In the genomic region with DNA sequence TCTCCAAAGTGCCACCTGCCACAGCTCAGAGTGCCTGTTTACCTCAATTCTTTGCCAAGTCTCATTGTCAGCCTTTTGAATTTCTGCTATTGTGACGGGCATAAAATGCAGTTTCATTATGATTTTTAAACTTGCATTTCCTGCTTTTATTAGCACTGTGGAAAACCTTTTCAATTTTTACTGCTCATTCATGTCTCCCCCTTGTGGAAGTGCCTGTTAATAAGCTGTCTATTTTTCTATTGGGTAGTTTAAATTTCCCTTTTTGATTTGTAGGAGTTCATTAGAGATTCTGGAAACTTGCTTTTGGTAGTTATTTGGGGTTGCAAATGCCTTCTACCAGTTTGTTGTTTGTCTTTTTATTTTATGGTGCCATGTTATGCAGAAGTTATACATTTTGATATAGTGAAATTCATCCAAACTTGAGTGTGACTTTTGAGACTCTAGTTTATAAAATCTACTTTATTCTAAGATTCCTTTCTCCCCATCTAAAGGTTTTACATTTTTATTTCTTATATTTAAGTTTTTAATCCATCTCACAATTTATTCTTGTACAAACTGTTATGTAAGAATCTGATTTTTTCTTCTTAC, we compare ENCODE assay signal across 8 cellular contexts. TPM values are rescaled to one million over a fixed set of nuclear protein-coding genes. Genes with fewer than 3 reads are reported as not detected.
A peak's percentile ranks its signal among the peaks of the same experiment; 100 is the strongest.
DNase-seq lines count a peak whose midpoint lies in the region; ATAC-seq, FAIRE-seq and TF ChIP-seq lines count a peak whose summit lies in the region.

No MANE protein-coding gene starts in this region.

- TF ChIP-seq EP300 in A549 (IDR thresholded peaks at IDR 0.05) (no peak), transverse colon (IDR thresholded peaks at IDR 0.05; ENCODE audit: low read depth) (no peak)

- H3K27me3 ChIP-seq in left ventricle myocardium inferior (ENCODE audit: low read depth) = no peaks in the 10 kb centered on the region
- H3K27me3 ChIP-seq in transverse colon = no peaks in the 10 kb centered on the region

- H3K27ac Mint-ChIP-seq in stimulated activated memory B cell treated with anti-CD40 and anti-IgM and Interleukin-4, amounts not matched to agents 10 μg/mL and 1 μg/mL and 100 μg/mL, for 72 hours = no peak overlapping the region

- H3K9me3 Mint-ChIP-seq in stimulated activated memory B cell treated with anti-CD40 and anti-IgM and Interleukin-4, amounts not matched to agents 10 μg/mL and 1 μg/mL and 100 μg/mL, for 72 hours = peaks cover 4% of the 10 kb centered on the region

- DNase-seq in A549 (ENCODE audit: low read depth in 1 of 2, low spot score in 1 of 2) (peak in 1 of 2 experiments; percentile 19), GM12892 (ENCODE audit: insufficient read length) (no peak), left ventricle myocardium inferior (no peak), transverse colon (no peak)
- DNase-seq in activated CD4-positive, CD25-positive, alpha-beta regulatory T cell (lab: John Stamatoyannopoulos, UW) = no peak

- H3K4me1 ChIP-seq in A549 = no peaks in the 10 kb centered on the region
- H3K4me1 ChIP-seq in left ventricle myocardium inferior = peaks cover 9% of the 10 kb centered on the region
- H3K4me1 ChIP-seq in transverse colon = peaks cover 0 to 5% (median 0%) of the 10 kb centered on the region in 4 donors

- peak in 1 of 2 experiments; percentile 27; a peak in 1 of 5 replicates for TF ChIP-seq RAD21 in A549 (conservative IDR thresholded peaks at IDR 0.05 in 1 of 2, IDR thresholded peaks at IDR 0.05 in 1 of 2)

- CTCF ChIA-PET in A549 (lab: Yijun Ruan, JAX) = interaction anchor here (3.8 kb wide), 1 partner anchor 14 kb away, joined by 11 read pairs; no protein-coding TSS in a partner anchor

- intact Hi-C loops in left ventricle myocardium inferior (cut with micrococcal nuclease) (loop anchor here (10.0 kb wide), 1 partner anchor 105 kb away; no protein-coding TSS in a partner anchor), transverse colon (cut with DNase I; ENCODE audit: low total_unique reads) (no loop called here)

- H3K27ac ChIP-seq in A549 (no peak overlapping the region), left ventricle myocardium inferior (replicated peaks) (no peak overlapping the region), transverse colon (no peak overlapping the region)

- ATAC-seq in A549 (no peak), GM19395 (IDR thresholded peaks at IDR 0.05; ENCODE audit: unreplicated experiment) (no peak)
- no peak for ATAC-seq in stimulated activated memory B cell treated with anti-CD40 and anti-IgM and Interleukin-4, amounts not matched to agents 10 μg/mL and 1 μg/mL and 100 μg/mL, for 72 hours

- TF ChIP-seq POLR2A in A549 (IDR thresholded peaks at IDR 0.05; ENCODE audit: low read length) (no peak), GM12892 (IDR thresholded peaks at IDR 0.05; ENCODE audit: low read depth, low read length) (no peak), transverse colon (IDR thresholded peaks at IDR 0.05) (no peak)

- no peaks in the 10 kb centered on the region for H3K4me1 Mint-ChIP-seq in stimulated activated memory B cell treated with anti-CD40 and anti-IgM and Interleukin-4, amounts not matched to agents 10 μg/mL and 1 μg/mL and 100 μg/mL, for 72 hours

- no peaks in the 10 kb centered on the region for H3K36me3 Mint-ChIP-seq in stimulated activated memory B cell treated with anti-CD40 and anti-IgM and Interleukin-4, amounts not matched to agents 10 μg/mL and 1 μg/mL and 100 μg/mL, for 72 hours

- in situ Hi-C loops in transverse colon (cut with MboI; ENCODE audit: low pct_ligation_motif_present in 1 of 4, low pct_unique_long_range_greater_than_20kb in 1 of 4, low sequenced_read_pairs in 3 of 4) = loop anchor here (10.0 to 25.0 kb wide), 2 partner anchors 223 to 225 kb away; no protein-coding TSS in a partner anchor

- no peak overlapping the region for H3K4me2 ChIP-seq in A549

- H3K36me3 ChIP-seq in left ventricle myocardium inferior = no peaks in the 10 kb centered on the region
- H3K36me3 ChIP-seq in transverse colon = no peaks in the 10 kb centered on the region

- FAIRE-seq in A549 (lab: Jason Lieb, UNC) = no peak
- FAIRE-seq in GM12892 (lab: Jason Lieb, UNC) = peak; percentile 73

- H3K4me3 ChIP-seq in A549 (no peak overlapping the region), WI38 (ENCODE audit: low read depth, low read length) (no peak overlapping the region), left ventricle myocardium inferior (peak overlapping the region; percentile 22), transverse colon (no peak overlapping the region)

- peak; percentile 41 for TF ChIP-seq CTCF in A549 (IDR thresholded peaks at IDR 0.05)
- TF ChIP-seq CTCF in WI38 (IDR thresholded peaks at IDR 0.05; ENCODE audit: low read depth, low read length) = 0 out of 2 replicates have a peak, but pooled peaks have one; percentile 35
- TF ChIP-seq CTCF in left ventricle myocardium inferior (IDR thresholded peaks at IDR 0.05; ENCODE audit: borderline replicate concordance) = peak; percentile 72
- peak in 4 of 5 experiments; percentile 29 to 45 (median 34) for TF ChIP-seq CTCF in transverse colon (IDR thresholded peaks at IDR 0.05)

- 20% methylated on average over 1 of the region's 1 CpG for WGBS in A549 (ENCODE audit: missing lambda C conversion rate)
- WGBS in transverse colon (ENCODE audit: low coverage in 1 of 2), 2 donors = 0 to 20% methylated on average over 1 of the region's 1 CpG

- H3K27me3 Mint-ChIP-seq in stimulated activated memory B cell treated with anti-CD40 and anti-IgM and Interleukin-4, amounts not matched to agents 10 μg/mL and 1 μg/mL and 100 μg/mL, for 72 hours = no peaks in the 10 kb centered on the region

- H3K9me3 ChIP-seq in A549 (no peaks in the 10 kb centered on the region), left ventricle myocardium inferior (replicated peaks) (no peaks in the 10 kb centered on the region), transverse colon (no peaks in the 10 kb centered on the region)

- POLR2A ChIA-PET in A549 (lab: Yijun Ruan, JAX) = no interaction called here

- H3K4me3 Mint-ChIP-seq in stimulated activated memory B cell treated with anti-CD40 and anti-IgM and Interleukin-4, amounts not matched to agents 10 μg/mL and 1 μg/mL and 100 μg/mL, for 72 hours = no peak overlapping the region

TF ChIP-seq in A549, 52 proteins besides CTCF, POLR2A, EP300 and RAD21:
- peak; percentile 18; the same call in 1 of the 3 replicates for TF ChIP-seq SMC3 (IDR thresholded peaks at IDR 0.05)
- TF ChIP-seq MAFK (IDR thresholded peaks at IDR 0.05; ENCODE audit: partially characterized antibody) = no peak
TF ChIP-seq in A549: peak in this region for 1.

RNA-seq across cellular contexts. Expression of a gene that starts 53.9 kb away (rescaled TPM):
- polyA plus RNA-seq in A549 (2011; rRNA removed) (5.4 and 5.9 TPM in 2 replicates), A549 (2017; fragmentation: RNase III; extraction: RNeasy Plus Mini Kit Qiagen cat#74134 plus additional on column Dnase treatment) (0.47 to 0.92 TPM (median 0.57 TPM) in 3 replicates)
- 0.65 and 0.83 TPM in 2 replicates for polyA plus RNA-seq in A549 (2012; cell fraction: cytosol; rRNA removed)
- polyA plus RNA-seq in A549 (2012; cell fraction: nucleus; rRNA removed) = 1.00 and 1.4 TPM in 2 replicates
- 8.2 and 10.6 TPM in 2 replicates for polyA minus RNA-seq in A549 (2011; rRNA and poly(A)+ RNA removed)
- 0.47 TPM for polyA plus RNA-seq in GM12892 (2012; ENCODE audit: missing spikeins)
- total RNA-seq in left ventricle myocardium inferior (16.1 TPM), transverse colon (10 to 100 TPM; 15.5 to 36.7 (median 26.0) TPM)
